ENCODE assay signal across 1 cellular context in the genomic region with DNA sequence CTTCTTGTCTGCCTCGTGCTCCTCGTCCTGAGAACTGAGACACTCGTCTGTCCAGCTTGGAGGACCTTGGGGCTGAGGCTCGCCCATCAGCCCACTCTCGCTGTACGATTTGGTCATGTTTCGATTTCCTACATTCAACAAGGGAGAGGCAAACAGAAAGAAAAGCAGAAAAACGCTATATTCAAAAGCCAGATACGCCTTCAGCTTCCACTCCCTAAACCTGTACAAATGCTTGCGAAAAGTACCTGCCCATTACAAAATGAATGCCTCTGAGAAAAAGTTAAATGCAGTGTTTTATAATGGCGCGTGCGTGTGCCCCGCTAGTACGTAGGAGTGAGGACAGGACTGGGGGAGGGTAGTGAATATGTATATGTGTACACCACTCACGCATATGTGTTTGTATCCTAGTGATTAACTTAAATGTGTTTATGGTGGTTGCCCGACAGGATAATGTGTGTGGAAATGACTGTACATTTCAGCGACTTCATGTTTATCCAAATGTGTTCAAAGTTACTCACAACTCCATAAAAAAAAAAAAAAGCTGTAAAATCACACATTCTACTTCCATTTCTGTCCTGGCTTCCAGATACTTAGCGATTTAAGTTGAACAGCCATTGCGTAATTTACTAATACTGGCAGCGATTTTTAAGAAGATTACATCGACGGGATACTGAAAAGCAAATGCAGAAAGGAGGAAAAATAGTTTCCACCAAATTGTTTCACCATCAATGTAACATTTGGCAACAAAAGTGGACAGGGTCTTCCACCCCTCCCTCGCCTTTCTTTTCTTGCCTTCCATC.
TF ChIP-seq lines count a peak whose summit lies in the region.

No MANE protein-coding gene starts in this region.

TF ChIP-seq in H1, 55 proteins besides CTCF, POLR2A, EP300 and RAD21:
- peak; percentile 5 for TF ChIP-seq RNF2 (IDR thresholded peaks at IDR 0.05; ENCODE audit: borderline replicate concordance, low read depth, low read length, missing control alignments, poor library complexity, severe bottlenecking)
- TF ChIP-seq EZH2 (IDR thresholded peaks at IDR 0.05; ENCODE audit: low read depth, low read length, severe bottlenecking) = peak; percentile 84
- TF ChIP-seq SUZ12 (IDR thresholded peaks at IDR 0.05; ENCODE audit: low read length) = peak; percentile 65; the same call in 1 of the 2 replicates
- no peak for TF ChIP-seq TAF1 (IDR thresholded peaks at IDR 0.05; ENCODE audit: low read depth, low read length)
- no peak for TF ChIP-seq SAP30 (IDR thresholded peaks at IDR 0.05; ENCODE audit: insufficient read depth, insufficient replicate concordance, low read length)
- TF ChIP-seq TAF7 (optimal IDR thresholded peaks at IDR 0.05; ENCODE audit: borderline replicate concordance, low read depth, low read length) = no peak
- TF ChIP-seq KDM1A (IDR thresholded peaks at IDR 0.05; ENCODE audit: borderline replicate concordance, low read length) = no peak
